In genomic region chr2:105597831-105598293, GRCh38 we compare ENCODE assay signal across 20 cellular contexts.
DNase-seq lines count a peak whose midpoint lies in the region; ATAC-seq, FAIRE-seq and TF ChIP-seq lines count a peak whose summit lies in the region.
"Had no signal": no experiment of that assay in that cellular context is flagged by ENCODE, and none has a peak within 500 bp of the region (broad histone marks: within the 10 kb centered on the region; RNA-seq: fewer than 3 reads in every experiment).

No MANE protein-coding gene starts in this region.

- CTCF ChIA-PET in K562 (lab: Yijun Ruan, JAX; ENCODE audit: low intra/inter-chr PET ratio), result no interaction called here

- peak overlapping the region; percentile 93 for H3K4me2 ChIP-seq in MM.1S (ENCODE audit: low read depth, low read length)
- no peak overlapping the region for H3K4me2 ChIP-seq in K562 (ENCODE audit: insufficient read depth, low read length)
- no peak overlapping the region for H3K4me2 ChIP-seq in osteoblast (ENCODE audit: insufficient read depth, low read length)

- no peak for ATAC-seq in K562
- ATAC-seq: natural killer cell, pancreas had no signal

- TF ChIP-seq CTCF in MM.1S (IDR thresholded peaks at IDR 0.05; ENCODE audit: low read length) (no peak), K562 (IDR thresholded peaks at IDR 0.05 in 2 of 3, conservative IDR thresholded peaks at IDR 0.05 in 1 of 3; ENCODE audit: insufficient read depth in 2 of 3, low read depth in 1 of 3, low read length in 3 of 3) (no peak), osteoblast (IDR thresholded peaks at IDR 0.05; ENCODE audit: extremely low read depth, low read depth, low read length) (no peak)

- H3K9me3 ChIP-seq in MM.1S (replicated peaks; ENCODE audit: insufficient read depth, low read length) (no peaks in the 10 kb centered on the region), K562 (replicated peaks; ENCODE audit: control insufficient read depth, insufficient read depth, low read depth, low read length) (no peaks in the 10 kb centered on the region), osteoblast (ENCODE audit: low read depth, low read length) (no peaks in the 10 kb centered on the region), HAP-1 (no peaks in the 10 kb centered on the region)
- H3K9me3 ChIP-seq: pancreas, suprapubic skin had no signal

- no peaks in the 10 kb centered on the region for H3K9me2 ChIP-seq in MM.1S (replicated peaks; ENCODE audit: insufficient read depth, low read length)

- POLR2A ChIA-PET in K562 (lab: Yijun Ruan, JAX), result no interaction called here

- in situ Hi-C loops in K562 (cut with MboI) (no loop called here), HAP-1 (cut with MboI; ENCODE audit: low sequenced_read_pairs) (no loop called here)

- H3K9ac ChIP-seq in MM.1S (ENCODE audit: low read length) (peak overlapping the region; percentile 66), K562 (ENCODE audit: insufficient read depth in 1 of 2, low read depth in 2 of 2, low read length in 2 of 2) (peak overlapping the region in 1 of 2 experiments; percentile 77; a peak in 1 of 4 replicates)

- TF ChIP-seq EP300 in K562 (IDR thresholded peaks at IDR 0.05; ENCODE audit: low read length), result no peak

- TF ChIP-seq RAD21 in K562 (CRISPR knock-in tag; conservative IDR thresholded peaks at IDR 0.05 in 1 of 2, IDR thresholded peaks at IDR 0.05 in 1 of 2), result no peak

- WGBS in K562 (ENCODE audit: insufficient coverage, low coverage, missing lambda C conversion rate), result 68% methylated on average over 4 of the region's 4 CpGs

- TF ChIP-seq POLR2A in K562 (conservative IDR thresholded peaks at IDR 0.05), result no peak

- H3K79me2 ChIP-seq in MM.1S (ENCODE audit: low read length) (no peaks in the 10 kb centered on the region), K562 (ENCODE audit: control insufficient read depth, insufficient read depth, low read length) (no peaks in the 10 kb centered on the region), osteoblast (ENCODE audit: insufficient read depth, low read length) (no peaks in the 10 kb centered on the region)

- H3K27me3 ChIP-seq in MM.1S (replicated peaks; ENCODE audit: insufficient read depth, low read length) (no peaks in the 10 kb centered on the region), K562 (ENCODE audit: control insufficient read depth in 2 of 2, insufficient read depth in 2 of 2, low read length in 2 of 2) (no peaks in the 10 kb centered on the region), osteoblast (ENCODE audit: insufficient read depth, low read length) (no peaks in the 10 kb centered on the region), HAP-1 (ENCODE audit: low read depth) (no peaks in the 10 kb centered on the region)
- H3K27me3 ChIP-seq: pancreas, suprapubic skin had no signal

- peak overlapping the region; percentile 43 for H3K4me3 ChIP-seq in MM.1S (ENCODE audit: low read length)
- H3K4me3 ChIP-seq in K562, result no peak overlapping the region
- no peak overlapping the region for H3K4me3 ChIP-seq in osteoblast (ENCODE audit: insufficient read depth, low read length)
- H3K4me3 ChIP-seq in HAP-1, result no peak overlapping the region
- H3K4me3 ChIP-seq: pancreas, suprapubic skin had no signal

- no peaks in the 10 kb centered on the region for H3K36me3 ChIP-seq in MM.1S (replicated peaks; ENCODE audit: insufficient read depth, low read length)
- no peaks in the 10 kb centered on the region for H3K36me3 ChIP-seq in K562 (ENCODE audit: control insufficient read depth, insufficient read depth, low read length)
- no peaks in the 10 kb centered on the region for H3K36me3 ChIP-seq in osteoblast (ENCODE audit: insufficient read depth, low read length)
- no peaks in the 10 kb centered on the region for H3K36me3 ChIP-seq in HAP-1 (replicated peaks)
- H3K36me3 ChIP-seq: pancreas, suprapubic skin had no signal

- H3K4me1 ChIP-seq in MM.1S (ENCODE audit: low read length), result peaks cover 36% of the 10 kb centered on the region
- H3K4me1 ChIP-seq in K562 (replicated peaks in 1 of 2; ENCODE audit: control insufficient read depth in 2 of 2, insufficient read depth in 2 of 2, low read length in 2 of 2), result peaks cover 12 to 31% of the 10 kb centered on the region in 2 experiments; a peak in 4 of 5 replicates
- peaks cover 6% of the 10 kb centered on the region for H3K4me1 ChIP-seq in osteoblast (ENCODE audit: insufficient read depth, low read length)
- H3K4me1 ChIP-seq in HAP-1, result no peaks in the 10 kb centered on the region
- H3K4me1 ChIP-seq: pancreas, suprapubic skin had no signal

- DNase-seq in D341Med (ENCODE audit: low spot score) (peak; percentile 64), MM.1S (no peak), K562 (ENCODE audit: extremely low read depth in 1 of 4, low spot score in 3 of 4) (no peak), osteoblast (ENCODE audit: insufficient read length, low spot score, missing footprints) (no peak), GOT3 (lab: John Stamatoyannopoulos, UW) (no peak), HAP-1 (ENCODE audit: low spot score in 2 of 2) (no peak)
- no peak for DNase-seq in stimulated activated naive CD4-positive, alpha-beta T cell treated with Interleukin-2 at 50 U/mL for 16 hours (lab: John Stamatoyannopoulos, UW)
- no peak for DNase-seq in activated naive CD4-positive, alpha-beta T cell treated with anti-CD3 and anti-CD28 coated beads, Interleukin-2, amount 50 U/mL, for 16 hours
- DNase-seq: activated B cell treated with CpG ODN at 0.5 μM for 24 hours; activated CD4-positive, alpha-beta T cell treated with anti-CD3 and anti-CD28 coated beads, Interleukin-2, amount 50 U/mL, for 4 hours; activated CD8-positive, alpha-beta memory T cell treated with anti-CD3 and anti-CD28 coated beads, Interleukin-2, amount 50 U/mL, for 4 hours; activated gamma-delta T cell; DMS53; kidney glomerular epithelial cell; natural killer cell; NCI-H510A treated with DMSO at 0.1 percent for 48 hours; pancreas had no signal

- BruUV-seq in K562 (replicated peaks; lab: Mats Ljungman, UMichigan), result no TSS peak

- H4K20me1 ChIP-seq in MM.1S (ENCODE audit: insufficient read depth, low read length), result no peaks in the 10 kb centered on the region
- H4K20me1 ChIP-seq in K562 (replicated peaks; ENCODE audit: control insufficient read depth, insufficient read depth, low read length), result no peaks in the 10 kb centered on the region
- H4K20me1 ChIP-seq in osteoblast (ENCODE audit: insufficient read depth, low read length), result no peaks in the 10 kb centered on the region

- H3K9me1 ChIP-seq in K562 (ENCODE audit: control insufficient read depth, insufficient read depth, low read length), result no peaks in the 10 kb centered on the region

- intact Hi-C loops in K562 (cut with micrococcal nuclease), result no loop called here

- H2AFZ ChIP-seq in MM.1S (ENCODE audit: low read length), result peak overlapping the region; percentile 68
- peak overlapping the region; percentile 17; the same call in 1 of the 2 replicates for H2AFZ ChIP-seq in K562 (ENCODE audit: low read depth, low read length)
- H2AFZ ChIP-seq in osteoblast (ENCODE audit: low read length), result peak overlapping the region; percentile 79

- peak overlapping the region; percentile 98 for H3K27ac ChIP-seq in MM.1S (ENCODE audit: low read length)
- H3K27ac ChIP-seq in K562 (ENCODE audit: extremely low read depth, low read depth, low read length), result no peak overlapping the region
- no peak overlapping the region for H3K27ac ChIP-seq in osteoblast (ENCODE audit: low read depth, low read length)
- H3K27ac ChIP-seq: pancreas, RWPE1, suprapubic skin had no signal

- FAIRE-seq in K562 (lab: Jason Lieb, UNC), result no peak
- FAIRE-seq: bronchial epithelial cell, pancreas had no signal

- H3F3A ChIP-seq in MM.1S (ENCODE audit: insufficient read depth, low read length), result peaks cover 37% of the 10 kb centered on the region

TF ChIP-seq in K562, 482 proteins besides CTCF, POLR2A, EP300 and RAD21 (continues in another document):
- TF ChIP-seq ZNF778 (CRISPR knock-in tag; IDR thresholded peaks at IDR 0.05) (no peak), ZNF395 (CRISPR knock-in tag; IDR thresholded peaks at IDR 0.05) (0 out of 2 replicates have a peak, but pooled peaks have one; percentile 13), JUND (IDR thresholded peaks at IDR 0.05; ENCODE audit: borderline replicate concordance, low read depth, low read length) (no peak), JUND (tag; IDR thresholded peaks at IDR 0.05; ENCODE audit: borderline replicate concordance, low read depth, low read length) (0 out of 3 replicates have a peak, but pooled peaks have one; percentile 20), ZNF444 (CRISPR knock-in tag; IDR thresholded peaks at IDR 0.05) (no peak), MYNN (IDR thresholded peaks at IDR 0.05) (no peak), MYNN (CRISPR knock-in tag; IDR thresholded peaks at IDR 0.05) (no peak), ILF3 (IDR thresholded peaks at IDR 0.05; ENCODE audit: borderline replicate concordance) (no peak)

Comparison
In these comparisons a context has a peak if more than half of its experiments do, and no peak if none do; other contexts are left out.
1. H2AFZ ChIP-seq: peak in every context shown above with its lines; median percentile 79 in osteoblast; 68 in MM.1S; 17 in K562.